ENCODE assay signal across 4 cellular contexts in genomic region chr2:85617723-85618122, GRCh38. TPM values are rescaled to one million over a fixed set of nuclear protein-coding genes. Genes with fewer than 3 reads are reported as not detected.
DNase-seq lines count a peak whose midpoint lies in the region; ATAC-seq and TF ChIP-seq lines count a peak whose summit lies in the region.
"Not testable (repeated sequence)": the region's sequence is repeated elsewhere in the genome, so short reads cannot be mapped to it uniquely, and the experiment has no call there.

No MANE protein-coding gene starts in this region.

- CTCF ChIA-PET in CD4-positive, alpha-beta memory T cell (lab: Charles Lee; ENCODE audit: partially characterized antibody) = interaction anchor here (0.6 to 7.3 kb wide), 2 partner anchors 18 to 211 kb away, joined by 3 to 68 read pairs; no protein-coding TSS in a partner anchor
- CTCF ChIA-PET in RWPE1 (lab: Yijun Ruan, JAX) = interaction anchor here (1.1 kb wide), 1 partner anchor 30 kb away, joined by 4 read pairs; no protein-coding TSS in a partner anchor

- H3K36me3 ChIP-seq in CD4-positive, alpha-beta memory T cell (ENCODE audit: insufficient read depth, low read length) = peaks cover 23% of the 10 kb centered on the region

- not testable (repeated sequence) for H3K9me3 Mint-ChIP-seq in CD4-positive, alpha-beta memory T cell; brain; natural killer cell treated with Interleukin-12 subunit alpha and Interleukin-12 subunit beta and Interleukin-15 and Interleukin-18, amount 100 ng/mL, for 72 hours

- H3K4me3 Mint-ChIP-seq in CD4-positive, alpha-beta memory T cell = peak overlapping the region; percentile 93 to 99 (median 96)
- peak overlapping the region; percentile 92 to 97 (median 96) for H3K4me3 Mint-ChIP-seq in brain
- peak overlapping the region; percentile 98 for H3K4me3 Mint-ChIP-seq in natural killer cell treated with Interleukin-12 subunit alpha and Interleukin-12 subunit beta and Interleukin-15 and Interleukin-18, amount 100 ng/mL, for 72 hours

- DNase-seq in CD4-positive, alpha-beta memory T cell; RWPE1 (ENCODE audit: low spot score); natural killer cell treated with Interleukin-12 subunit alpha and Interleukin-12 subunit beta and Interleukin-15 and Interleukin-18, amount 100 ng/mL, for 72 hours (ENCODE audit: low spot score): not testable (repeated sequence)

- H3K36me3 Mint-ChIP-seq in CD4-positive, alpha-beta memory T cell = peaks cover 10 to 28% of the 10 kb centered on the region in 2 donors
- H3K36me3 Mint-ChIP-seq in brain = peaks cover 25% of the 10 kb centered on the region
- H3K36me3 Mint-ChIP-seq in natural killer cell treated with Interleukin-12 subunit alpha and Interleukin-12 subunit beta and Interleukin-15 and Interleukin-18, amount 100 ng/mL, for 72 hours = peaks cover 14% of the 10 kb centered on the region

- not testable (repeated sequence) for H3K27me3 ChIP-seq in CD4-positive, alpha-beta memory T cell (ENCODE audit: insufficient read depth, low read length)

- not testable (repeated sequence) for ATAC-seq in natural killer cell treated with Interleukin-12 subunit alpha and Interleukin-12 subunit beta and Interleukin-15 and Interleukin-18, amount 100 ng/mL, for 72 hours

- H3K4me1 Mint-ChIP-seq in CD4-positive, alpha-beta memory T cell = peaks cover 13 to 33% (median 22%) of the 10 kb centered on the region in 4 donors
- peaks cover 36% of the 10 kb centered on the region for H3K4me1 Mint-ChIP-seq in brain
- H3K4me1 Mint-ChIP-seq in natural killer cell treated with Interleukin-12 subunit alpha and Interleukin-12 subunit beta and Interleukin-15 and Interleukin-18, amount 100 ng/mL, for 72 hours (ENCODE audit: low read depth in 2 of 2) = peaks cover 12 to 17% of the 10 kb centered on the region in 2 donors

- intact Hi-C loops in CD4-positive, alpha-beta memory T cell (cut with micrococcal nuclease) = loop anchor here (2.0 to 10.0 kb wide), 4 partner anchors 23 to 490 kb away; partner anchors contain the start of genes MAT2A, POLR1A, PTCD3 and RNF181

- H3K9me3 ChIP-seq in CD4-positive, alpha-beta memory T cell (ENCODE audit: control insufficient read depth in 1 of 2, low read length in 2 of 2) = not testable (repeated sequence)

- not testable (repeated sequence) for TF ChIP-seq CTCF in RWPE1 (conservative IDR thresholded peaks at IDR 0.05; ENCODE audit: low read depth); brain (conservative IDR thresholded peaks at IDR 0.05)

- POLR2A ChIA-PET in CD4-positive, alpha-beta memory T cell (lab: Charles Lee; ENCODE audit: partially characterized antibody) = interaction anchor here (0.7 to 3.6 kb wide), 5 partner anchors 20 to 291 kb away, joined by 3 to 31 read pairs (median 4); partner anchors contain the start of genes MAT2A and RNF181
- POLR2A ChIA-PET in RWPE1 (lab: Yijun Ruan, JAX; ENCODE audit: low non-redundant PET) = not testable (repeated sequence)

- peaks cover 31% of the 10 kb centered on the region for H3K4me1 ChIP-seq in CD4-positive, alpha-beta memory T cell (ENCODE audit: insufficient read depth, low read length)

- peak overlapping the region in 6 of 7 donors; percentile 27 to 96 (median 80) for H3K27ac Mint-ChIP-seq in CD4-positive, alpha-beta memory T cell
- peak overlapping the region in 3 of 5 experiments; percentile 34 to 96 (median 41) for H3K27ac Mint-ChIP-seq in brain
- H3K27ac Mint-ChIP-seq in natural killer cell treated with Interleukin-12 subunit alpha and Interleukin-12 subunit beta and Interleukin-15 and Interleukin-18, amount 100 ng/mL, for 72 hours = peak overlapping the region; percentile 92 to 93

- peak overlapping the region in 1 of 2 donors; percentile 43 for H3K4me3 ChIP-seq in CD4-positive, alpha-beta memory T cell (ENCODE audit: low read length in 2 of 2)

- H3K27me3 Mint-ChIP-seq in CD4-positive, alpha-beta memory T cell; brain; natural killer cell treated with Interleukin-12 subunit alpha and Interleukin-12 subunit beta and Interleukin-15 and Interleukin-18, amount 100 ng/mL, for 72 hours: not testable (repeated sequence)

- H3K27ac ChIP-seq in CD4-positive, alpha-beta memory T cell (ENCODE audit: low read depth, low read length) = not testable (repeated sequence)
- peak overlapping the region; percentile 59; the same call in 1 of the 2 replicates for H3K27ac ChIP-seq in RWPE1

RNA-seq across cellular contexts. Expression of gene USP39, which starts 1.7 kb away (rescaled TPM):
- total RNA-seq in CD4-positive, alpha-beta memory T cell = 10 to 100 TPM; 57.2 to 61.7 TPM
- 10 to 100 TPM; 72.5 to 90.2 TPM for polyA plus RNA-seq in CD4-positive, alpha-beta memory T cell
- 79.3 TPM for polyA plus RNA-seq in brain (ENCODE audit: insufficient read depth, low read depth, low replicate concordance)
- total RNA-seq in natural killer cell treated with Interleukin-12 subunit alpha and Interleukin-12 subunit beta and Interleukin-15 and Interleukin-18, amount 100 ng/mL, for 72 hours = 100 to 1,000 TPM in 1 of 2 donors, 10 to 100 TPM in 1; 72.9 to 107 TPM

RNA-seq across cellular contexts. Expression of gene C2orf68, which starts 5.9 kb away (rescaled TPM):
- total RNA-seq in CD4-positive, alpha-beta memory T cell = 10 to 100 TPM; 87.3 to 89.9 TPM
- 10 to 100 TPM; 16.9 to 19.4 TPM for polyA plus RNA-seq in CD4-positive, alpha-beta memory T cell
- 26.4 TPM for polyA plus RNA-seq in brain (ENCODE audit: insufficient read depth, low read depth, low replicate concordance)
- total RNA-seq in natural killer cell treated with Interleukin-12 subunit alpha and Interleukin-12 subunit beta and Interleukin-15 and Interleukin-18, amount 100 ng/mL, for 72 hours = 10 to 100 TPM; 29.1 to 29.2 TPM

RNA-seq across cellular contexts. Expression of gene TMEM150A, which starts 15.2 kb away (rescaled TPM):
- 10 to 100 TPM; 13.3 to 14.3 TPM for total RNA-seq in CD4-positive, alpha-beta memory T cell
- polyA plus RNA-seq in CD4-positive, alpha-beta memory T cell = 10 to 100 TPM; 15.3 to 17.9 TPM
- polyA plus RNA-seq in brain (ENCODE audit: insufficient read depth, low read depth, low replicate concordance) = 5.6 TPM
- total RNA-seq in natural killer cell treated with Interleukin-12 subunit alpha and Interleukin-12 subunit beta and Interleukin-15 and Interleukin-18, amount 100 ng/mL, for 72 hours = 1 to 10 TPM; 4.7 to 6.4 TPM

RNA-seq across cellular contexts. Expression of gene RNF181, which starts 22.2 kb away (rescaled TPM):
- 10 to 100 TPM; 73.6 to 77.1 TPM for total RNA-seq in CD4-positive, alpha-beta memory T cell
- polyA plus RNA-seq in CD4-positive, alpha-beta memory T cell = 100 to 1,000 TPM; 176 to 215 TPM
- polyA plus RNA-seq in brain (ENCODE audit: insufficient read depth, low read depth, low replicate concordance) = 145 TPM
- 100 to 1,000 TPM; 116 to 149 TPM for total RNA-seq in natural killer cell treated with Interleukin-12 subunit alpha and Interleukin-12 subunit beta and Interleukin-15 and Interleukin-18, amount 100 ng/mL, for 72 hours

RNA-seq across cellular contexts. Expression of gene VAMP5, which starts 33.5 kb away (rescaled TPM):
- 10 to 100 TPM; 25.5 to 25.6 TPM for total RNA-seq in CD4-positive, alpha-beta memory T cell
- polyA plus RNA-seq in CD4-positive, alpha-beta memory T cell = 100 to 1,000 TPM; 109 to 136 TPM
- polyA plus RNA-seq in brain (ENCODE audit: insufficient read depth, low read depth, low replicate concordance) = 37.0 TPM
- total RNA-seq in natural killer cell treated with Interleukin-12 subunit alpha and Interleukin-12 subunit beta and Interleukin-15 and Interleukin-18, amount 100 ng/mL, for 72 hours = 10 to 100 TPM; 30.5 to 50.7 TPM

Comparison
In these comparisons a context has a peak if more than half of its experiments do, and no peak if none do; other contexts are left out.
1. H3K27ac Mint-ChIP-seq: peak in every context shown above with its lines; median percentile 92 in natural killer cell treated with Interleukin-12 subunit alpha and Interleukin-12 subunit beta and Interleukin-15 and Interleukin-18, amount 100 ng/mL, for 72 hours; 80 in CD4-positive, alpha-beta memory T cell; 41 in brain.